Comparison of ENCODE assay signal across 1 cellular context in the genomic region with DNA sequence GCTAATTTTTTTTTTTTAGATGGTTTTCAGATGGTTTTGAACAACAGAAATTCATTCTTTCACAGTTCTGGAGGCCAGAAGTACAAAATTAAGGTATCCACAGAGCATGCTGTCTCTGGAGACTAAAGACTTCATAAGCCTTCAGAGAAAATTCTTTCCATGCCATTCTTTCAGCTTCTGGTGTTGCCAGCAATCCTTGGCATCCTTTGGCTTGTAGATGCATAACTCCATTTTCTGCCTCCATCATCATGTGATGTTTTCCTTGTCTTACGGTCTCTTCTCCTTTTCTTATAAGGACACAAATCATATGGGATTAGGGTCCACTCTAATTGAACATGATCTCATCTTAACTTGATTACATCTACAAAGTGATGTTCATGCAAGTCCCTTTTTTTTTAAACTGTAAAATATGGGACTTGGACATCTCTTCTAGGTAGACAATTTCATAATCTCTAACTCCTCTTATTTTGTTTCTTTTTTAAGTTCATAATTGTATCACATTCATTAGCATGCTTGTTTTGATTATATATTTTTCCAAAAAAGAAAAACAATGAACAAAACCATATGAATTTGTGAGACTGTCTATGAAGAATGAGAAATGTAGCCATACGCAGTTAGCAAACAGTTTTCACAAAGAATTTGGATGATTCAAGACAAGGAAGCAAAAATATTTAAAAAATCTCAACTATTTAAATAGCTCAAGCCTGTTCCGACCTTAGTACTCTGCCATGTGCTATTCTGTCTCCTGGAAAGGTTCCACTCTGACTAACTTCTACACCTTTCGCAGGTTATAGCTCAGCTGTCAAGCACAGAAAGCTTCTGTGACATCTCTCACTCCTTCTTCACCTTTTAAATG.
TF ChIP-seq lines count a peak whose summit lies in the region.

No MANE protein-coding gene starts in this region.

TF ChIP-seq in GM23338, 12 proteins besides CTCF, POLR2A, EP300 and RAD21 (continued from another document):
- TF ChIP-seq, protein P1, sequence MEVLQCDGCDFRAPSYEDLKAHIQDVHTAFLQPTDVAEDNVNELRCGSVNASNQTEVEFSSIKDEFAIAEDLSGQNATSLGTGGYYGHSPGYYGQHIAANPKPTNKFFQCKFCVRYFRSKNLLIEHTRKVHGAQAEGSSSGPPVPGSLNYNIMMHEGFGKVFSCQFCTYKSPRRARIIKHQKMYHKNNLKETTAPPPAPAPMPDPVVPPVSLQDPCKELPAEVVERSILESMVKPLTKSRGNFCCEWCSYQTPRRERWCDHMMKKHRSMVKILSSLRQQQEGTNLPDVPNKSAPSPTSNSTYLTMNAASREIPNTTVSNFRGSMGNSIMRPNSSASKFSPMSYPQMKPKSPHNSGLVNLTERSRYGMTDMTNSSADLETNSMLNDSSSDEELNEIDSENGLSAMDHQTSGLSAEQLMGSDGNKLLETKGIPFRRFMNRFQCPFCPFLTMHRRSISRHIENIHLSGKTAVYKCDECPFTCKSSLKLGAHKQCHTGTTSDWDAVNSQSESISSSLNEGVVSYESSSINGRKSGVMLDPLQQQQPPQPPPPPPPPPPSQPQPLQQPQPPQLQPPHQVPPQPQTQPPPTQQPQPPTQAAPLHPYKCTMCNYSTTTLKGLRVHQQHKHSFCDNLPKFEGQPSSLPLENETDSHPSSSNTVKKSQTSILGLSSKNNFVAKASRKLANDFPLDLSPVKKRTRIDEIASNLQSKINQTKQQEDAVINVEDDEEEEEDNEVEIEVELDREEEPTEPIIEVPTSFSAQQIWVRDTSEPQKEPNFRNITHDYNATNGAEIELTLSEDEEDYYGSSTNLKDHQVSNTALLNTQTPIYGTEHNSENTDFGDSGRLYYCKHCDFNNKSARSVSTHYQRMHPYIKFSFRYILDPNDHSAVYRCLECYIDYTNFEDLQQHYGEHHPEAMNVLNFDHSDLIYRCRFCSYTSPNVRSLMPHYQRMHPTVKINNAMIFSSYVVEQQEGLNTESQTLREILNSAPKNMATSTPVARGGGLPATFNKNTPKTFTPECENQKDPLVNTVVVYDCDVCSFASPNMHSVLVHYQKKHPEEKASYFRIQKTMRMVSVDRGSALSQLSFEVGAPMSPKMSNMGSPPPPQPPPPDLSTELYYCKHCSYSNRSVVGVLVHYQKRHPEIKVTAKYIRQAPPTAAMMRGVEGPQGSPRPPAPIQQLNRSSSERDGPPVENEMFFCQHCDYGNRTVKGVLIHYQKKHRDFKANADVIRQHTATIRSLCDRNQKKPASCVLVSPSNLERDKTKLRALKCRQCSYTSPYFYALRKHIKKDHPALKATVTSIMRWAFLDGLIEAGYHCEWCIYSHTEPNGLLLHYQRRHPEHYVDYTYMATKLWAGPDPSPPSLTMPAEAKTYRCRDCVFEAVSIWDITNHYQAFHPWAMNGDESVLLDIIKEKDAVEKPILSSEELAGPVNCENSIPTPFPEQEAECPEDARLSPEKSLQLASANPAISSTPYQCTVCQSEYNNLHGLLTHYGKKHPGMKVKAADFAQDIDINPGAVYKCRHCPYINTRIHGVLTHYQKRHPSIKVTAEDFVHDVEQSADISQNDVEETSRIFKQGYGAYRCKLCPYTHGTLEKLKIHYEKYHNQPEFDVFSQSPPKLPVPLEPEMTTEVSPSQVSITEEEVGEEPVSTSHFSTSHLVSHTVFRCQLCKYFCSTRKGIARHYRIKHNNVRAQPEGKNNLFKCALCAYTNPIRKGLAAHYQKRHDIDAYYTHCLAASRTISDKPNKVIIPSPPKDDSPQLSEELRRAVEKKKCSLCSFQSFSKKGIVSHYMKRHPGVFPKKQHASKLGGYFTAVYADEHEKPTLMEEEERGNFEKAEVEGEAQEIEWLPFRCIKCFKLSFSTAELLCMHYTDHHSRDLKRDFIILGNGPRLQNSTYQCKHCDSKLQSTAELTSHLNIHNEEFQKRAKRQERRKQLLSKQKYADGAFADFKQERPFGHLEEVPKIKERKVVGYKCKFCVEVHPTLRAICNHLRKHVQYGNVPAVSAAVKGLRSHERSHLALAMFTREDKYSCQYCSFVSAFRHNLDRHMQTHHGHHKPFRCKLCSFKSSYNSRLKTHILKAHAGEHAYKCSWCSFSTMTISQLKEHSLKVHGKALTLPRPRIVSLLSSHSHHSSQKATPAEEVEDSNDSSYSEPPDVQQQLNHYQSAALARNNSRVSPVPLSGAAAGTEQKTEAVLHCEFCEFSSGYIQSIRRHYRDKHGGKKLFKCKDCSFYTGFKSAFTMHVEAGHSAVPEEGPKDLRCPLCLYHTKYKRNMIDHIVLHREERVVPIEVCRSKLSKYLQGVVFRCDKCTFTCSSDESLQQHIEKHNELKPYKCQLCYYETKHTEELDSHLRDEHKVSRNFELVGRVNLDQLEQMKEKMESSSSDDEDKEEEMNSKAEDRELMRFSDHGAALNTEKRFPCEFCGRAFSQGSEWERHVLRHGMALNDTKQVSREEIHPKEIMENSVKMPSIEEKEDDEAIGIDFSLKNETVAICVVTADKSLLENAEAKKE (CRISPR knock-in tag; IDR thresholded peaks at IDR 0.05) = no peak
- TF ChIP-seq STAT1 (IDR thresholded peaks at IDR 0.05; ENCODE audit: unreplicated experiment) (no peak), ZNF331 (CRISPR knock-in tag; IDR thresholded peaks at IDR 0.05; ENCODE audit: low read depth) (no peak), CREB1 (CRISPR knock-in tag; IDR thresholded peaks at IDR 0.05; ENCODE audit: low read depth) (no peak), JUNB (IDR thresholded peaks at IDR 0.05; ENCODE audit: unreplicated experiment) (no peak), POLR2AphosphoS5 (IDR thresholded peaks at IDR 0.05; ENCODE audit: low read depth) (no peak), NANOG (IDR thresholded peaks at IDR 0.05; ENCODE audit: borderline replicate concordance) (no peak), ZNF114 (CRISPR knock-in tag; IDR thresholded peaks at IDR 0.05) (no peak)
- TF ChIP-seq, protein P2, sequence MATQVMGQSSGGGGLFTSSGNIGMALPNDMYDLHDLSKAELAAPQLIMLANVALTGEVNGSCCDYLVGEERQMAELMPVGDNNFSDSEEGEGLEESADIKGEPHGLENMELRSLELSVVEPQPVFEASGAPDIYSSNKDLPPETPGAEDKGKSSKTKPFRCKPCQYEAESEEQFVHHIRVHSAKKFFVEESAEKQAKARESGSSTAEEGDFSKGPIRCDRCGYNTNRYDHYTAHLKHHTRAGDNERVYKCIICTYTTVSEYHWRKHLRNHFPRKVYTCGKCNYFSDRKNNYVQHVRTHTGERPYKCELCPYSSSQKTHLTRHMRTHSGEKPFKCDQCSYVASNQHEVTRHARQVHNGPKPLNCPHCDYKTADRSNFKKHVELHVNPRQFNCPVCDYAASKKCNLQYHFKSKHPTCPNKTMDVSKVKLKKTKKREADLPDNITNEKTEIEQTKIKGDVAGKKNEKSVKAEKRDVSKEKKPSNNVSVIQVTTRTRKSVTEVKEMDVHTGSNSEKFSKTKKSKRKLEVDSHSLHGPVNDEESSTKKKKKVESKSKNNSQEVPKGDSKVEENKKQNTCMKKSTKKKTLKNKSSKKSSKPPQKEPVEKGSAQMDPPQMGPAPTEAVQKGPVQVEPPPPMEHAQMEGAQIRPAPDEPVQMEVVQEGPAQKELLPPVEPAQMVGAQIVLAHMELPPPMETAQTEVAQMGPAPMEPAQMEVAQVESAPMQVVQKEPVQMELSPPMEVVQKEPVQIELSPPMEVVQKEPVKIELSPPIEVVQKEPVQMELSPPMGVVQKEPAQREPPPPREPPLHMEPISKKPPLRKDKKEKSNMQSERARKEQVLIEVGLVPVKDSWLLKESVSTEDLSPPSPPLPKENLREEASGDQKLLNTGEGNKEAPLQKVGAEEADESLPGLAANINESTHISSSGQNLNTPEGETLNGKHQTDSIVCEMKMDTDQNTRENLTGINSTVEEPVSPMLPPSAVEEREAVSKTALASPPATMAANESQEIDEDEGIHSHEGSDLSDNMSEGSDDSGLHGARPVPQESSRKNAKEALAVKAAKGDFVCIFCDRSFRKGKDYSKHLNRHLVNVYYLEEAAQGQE (IDR thresholded peaks at IDR 0.05; ENCODE audit: unreplicated experiment) = no peak
